Comparison of ENCODE assay signal across 8 cellular contexts in the genomic region with DNA sequence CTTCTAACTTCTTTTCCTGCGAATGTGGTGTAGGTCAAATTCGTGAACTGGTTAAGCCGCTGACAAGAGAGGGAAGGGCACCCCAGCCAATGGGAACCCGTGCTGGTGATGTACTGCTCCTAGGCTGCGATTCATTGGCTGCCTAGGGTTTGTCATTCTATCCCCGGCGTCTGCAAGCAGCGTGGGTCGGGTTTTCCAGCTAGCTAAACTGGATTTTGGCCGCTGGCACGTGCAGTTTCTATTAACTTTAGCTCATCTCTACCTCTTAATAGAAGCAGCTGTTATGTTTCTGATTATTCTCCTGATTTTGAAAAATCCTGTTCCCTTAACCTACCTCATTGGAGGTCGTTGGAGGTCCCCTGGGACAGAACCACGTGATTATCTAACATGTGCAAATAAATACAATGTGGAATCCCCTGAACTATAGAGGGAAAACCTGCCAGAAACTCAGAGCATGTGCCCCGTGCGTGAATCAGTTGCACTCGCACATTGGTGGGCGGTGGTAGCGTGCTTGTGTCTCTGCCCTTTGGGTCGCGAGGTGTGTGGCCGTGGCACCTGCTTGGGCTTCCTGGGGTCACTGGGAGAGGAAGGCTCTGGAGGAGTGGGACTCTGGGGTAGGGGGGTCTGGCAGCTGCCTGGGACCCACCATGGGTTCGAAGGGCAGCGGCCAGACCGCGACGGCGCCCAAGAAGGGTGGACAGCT. TPM values are rescaled to one million over a fixed set of nuclear protein-coding genes. Genes with fewer than 3 reads are reported as not detected.
DNase-seq lines count a peak whose midpoint lies in the region; ATAC-seq, FAIRE-seq and TF ChIP-seq lines count a peak whose summit lies in the region.

No MANE protein-coding gene starts in this region.

- H3K27ac Mint-ChIP-seq in activated naive CD8-positive, alpha-beta T cell treated with anti-CD3 and anti-CD28 coated beads, Interleukin-2, amount 10 ng/mL, durations not matched to agents 7 days and 5 days, result peak overlapping the region; percentile 99
- peak overlapping the region; percentile 99 for H3K27ac Mint-ChIP-seq in osteocyte (ENCODE audit: unreplicated experiment)

- POLR2A ChIA-PET in activated naive CD8-positive, alpha-beta T cell treated with anti-CD3 and anti-CD28 coated beads, Interleukin-2, amount 10 ng/mL, durations not matched to agents 7 days and 5 days (lab: Charles Lee), result interaction anchor here (0.7 to 2.5 kb wide), 18 partner anchors 8 to 1821 kb away, joined by 3 to 34 read pairs (median 6); a partner anchor contains a TSS

- intact Hi-C loops in Right ventricle myocardium inferior (cut with DNase I), result loop anchor here (2.0 kb wide), 1 partner anchor 157 kb away; a partner anchor contains a TSS

- 2% methylated on average over 27 of the region's 27 CpGs for WGBS in thymus

- H3K4me3 Mint-ChIP-seq in activated naive CD8-positive, alpha-beta T cell treated with anti-CD3 and anti-CD28 coated beads, Interleukin-2, amount 10 ng/mL, durations not matched to agents 7 days and 5 days, result peak overlapping the region; percentile 90
- peak overlapping the region; percentile 92 for H3K4me3 Mint-ChIP-seq in osteocyte (ENCODE audit: unreplicated experiment)

- peaks cover 9% of the 10 kb centered on the region for H3K36me3 Mint-ChIP-seq in activated naive CD8-positive, alpha-beta T cell treated with anti-CD3 and anti-CD28 coated beads, Interleukin-2, amount 10 ng/mL, durations not matched to agents 7 days and 5 days
- no peaks in the 10 kb centered on the region for H3K36me3 Mint-ChIP-seq in osteocyte (ENCODE audit: unreplicated experiment)

- no peaks in the 10 kb centered on the region for H3K27me3 Mint-ChIP-seq in activated naive CD8-positive, alpha-beta T cell treated with anti-CD3 and anti-CD28 coated beads, Interleukin-2, amount 10 ng/mL, durations not matched to agents 7 days and 5 days
- no peaks in the 10 kb centered on the region for H3K27me3 Mint-ChIP-seq in osteocyte (ENCODE audit: unreplicated experiment)

- no peaks in the 10 kb centered on the region for H3K9me3 Mint-ChIP-seq in activated naive CD8-positive, alpha-beta T cell treated with anti-CD3 and anti-CD28 coated beads, Interleukin-2, amount 10 ng/mL, durations not matched to agents 7 days and 5 days
- no peaks in the 10 kb centered on the region for H3K9me3 Mint-ChIP-seq in osteocyte (ENCODE audit: unreplicated experiment)

- FAIRE-seq in G401.6 (lab: Jason Lieb, UNC), result peak; percentile 98

- H3K27me3 ChIP-seq in thymus (ENCODE audit: control insufficient read depth, insufficient read depth), result no peaks in the 10 kb centered on the region

- H3K4me1 Mint-ChIP-seq in activated naive CD8-positive, alpha-beta T cell treated with anti-CD3 and anti-CD28 coated beads, Interleukin-2, amount 10 ng/mL, durations not matched to agents 7 days and 5 days, result peaks cover 37% of the 10 kb centered on the region
- peaks cover 42% of the 10 kb centered on the region for H3K4me1 Mint-ChIP-seq in osteocyte (ENCODE audit: unreplicated experiment)

- no peaks in the 10 kb centered on the region for H3K36me3 ChIP-seq in thymus (ENCODE audit: control insufficient read depth, insufficient read depth)

- H3K27ac ChIP-seq in thymus (ENCODE audit: low read depth), result peak overlapping the region; percentile 100

- ATAC-seq in SK-N-SH treated with all-trans-retinoic acid at 6 μM for 48 hours (peak; percentile 95), Right ventricle myocardium inferior (peak; percentile 90)
- peak; percentile 75 for ATAC-seq in activated naive CD8-positive, alpha-beta T cell treated with anti-CD3 and anti-CD28 coated beads, Interleukin-2, amount 10 ng/mL, durations not matched to agents 7 days and 5 days (ENCODE audit: low read depth)

- peaks cover 9% of the 10 kb centered on the region for H3K4me1 ChIP-seq in thymus (ENCODE audit: control insufficient read depth, insufficient read depth, low read length)

- DNase-seq in HFF-Myc (ENCODE audit: extremely low read depth, low read depth) (peak; percentile 90), MV-4-11 (lab: John Stamatoyannopoulos, UW) (peak; percentile 92), Right ventricle myocardium inferior (ENCODE audit: missing footprints) (peak; percentile 95), osteocyte (ENCODE audit: extremely low spot score, unreplicated experiment) (peak; percentile 92)
- peak; percentile 68 for DNase-seq in activated naive CD8-positive, alpha-beta T cell treated with anti-CD3 and anti-CD28 coated beads, Interleukin-2, amount 10 ng/mL, durations not matched to agents 7 days and 5 days

- TF ChIP-seq CTCF in HFF-Myc (IDR thresholded peaks at IDR 0.05; ENCODE audit: low read depth, low read length, missing control alignments), result no peak
- no peak for TF ChIP-seq CTCF in osteocyte (IDR thresholded peaks at IDR 0.05)

- H3K9me3 ChIP-seq in thymus (ENCODE audit: control insufficient read depth), result no peaks in the 10 kb centered on the region

- peak overlapping the region; percentile 65 for H3K4me3 ChIP-seq in HFF-Myc (replicated peaks; ENCODE audit: low read depth, low read length)
- peak overlapping the region; percentile 96 for H3K4me3 ChIP-seq in thymus (ENCODE audit: low read length)

TF ChIP-seq in SK-N-SH treated with all-trans-retinoic acid at 6 μM for 48 hours, 23 proteins besides CTCF, POLR2A, EP300 and RAD21:
- TF ChIP-seq, protein P1, sequence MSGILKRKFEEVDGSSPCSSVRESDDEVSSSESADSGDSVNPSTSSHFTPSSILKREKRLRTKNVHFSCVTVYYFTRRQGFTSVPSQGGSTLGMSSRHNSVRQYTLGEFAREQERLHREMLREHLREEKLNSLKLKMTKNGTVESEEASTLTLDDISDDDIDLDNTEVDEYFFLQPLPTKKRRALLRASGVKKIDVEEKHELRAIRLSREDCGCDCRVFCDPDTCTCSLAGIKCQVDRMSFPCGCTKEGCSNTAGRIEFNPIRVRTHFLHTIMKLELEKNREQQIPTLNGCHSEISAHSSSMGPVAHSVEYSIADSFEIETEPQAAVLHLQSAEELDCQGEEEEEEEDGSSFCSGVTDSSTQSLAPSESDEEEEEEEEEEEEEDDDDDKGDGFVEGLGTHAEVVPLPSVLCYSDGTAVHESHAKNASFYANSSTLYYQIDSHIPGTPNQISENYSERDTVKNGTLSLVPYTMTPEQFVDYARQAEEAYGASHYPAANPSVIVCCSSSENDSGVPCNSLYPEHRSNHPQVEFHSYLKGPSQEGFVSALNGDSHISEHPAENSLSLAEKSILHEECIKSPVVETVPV (CRISPR knock-in tag; IDR thresholded peaks at IDR 0.05), result no peak
- TF ChIP-seq RARB (CRISPR knock-in tag; IDR thresholded peaks at IDR 0.05), result no peak
- TF ChIP-seq ESRRG (CRISPR knock-in tag; IDR thresholded peaks at IDR 0.05), result no peak
- TF ChIP-seq ZNF565 (CRISPR knock-in tag; conservative IDR thresholded peaks at IDR 0.05; ENCODE audit: low read depth), result no peak
- no peak for TF ChIP-seq TCF4 (CRISPR knock-in tag; IDR thresholded peaks at IDR 0.05; ENCODE audit: borderline replicate concordance)
- no peak for TF ChIP-seq ISL1 (CRISPR knock-in tag; IDR thresholded peaks at IDR 0.05)
- TF ChIP-seq, protein P2, sequence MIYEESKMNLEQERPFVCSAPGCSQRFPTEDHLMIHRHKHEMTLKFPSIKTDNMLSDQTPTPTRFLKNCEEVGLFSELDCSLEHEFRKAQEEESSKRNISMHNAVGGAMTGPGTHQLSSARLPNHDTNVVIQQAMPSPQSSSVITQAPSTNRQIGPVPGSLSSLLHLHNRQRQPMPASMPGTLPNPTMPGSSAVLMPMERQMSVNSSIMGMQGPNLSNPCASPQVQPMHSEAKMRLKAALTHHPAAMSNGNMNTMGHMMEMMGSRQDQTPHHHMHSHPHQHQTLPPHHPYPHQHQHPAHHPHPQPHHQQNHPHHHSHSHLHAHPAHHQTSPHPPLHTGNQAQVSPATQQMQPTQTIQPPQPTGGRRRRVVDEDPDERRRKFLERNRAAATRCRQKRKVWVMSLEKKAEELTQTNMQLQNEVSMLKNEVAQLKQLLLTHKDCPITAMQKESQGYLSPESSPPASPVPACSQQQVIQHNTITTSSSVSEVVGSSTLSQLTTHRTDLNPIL (CRISPR knock-in tag; IDR thresholded peaks at IDR 0.05; ENCODE audit: low read depth), result no peak
- no peak for TF ChIP-seq CSDC2 (CRISPR knock-in tag; IDR thresholded peaks at IDR 0.05)

RNA-seq across cellular contexts. Expression of a gene that starts 0.9 kb away (rescaled TPM):
- total RNA-seq in activated naive CD8-positive, alpha-beta T cell treated with anti-CD3 and anti-CD28 coated beads, Interleukin-2, amount 10 ng/mL, durations not matched to agents 7 days and 5 days, result 10 to 100 TPM; 45.8 to 54.4 TPM
- total RNA-seq in Right ventricle myocardium inferior (119 TPM), osteocyte (44.5 and 45.2 TPM in 2 replicates)
- 41.6 TPM for polyA plus RNA-seq in thymus

Comparison
In these comparisons a context has a peak if more than half of its experiments do, and no peak if none do; other contexts are left out.
1. Peak in every context shown above with its lines: DNase-seq, ATAC-seq, H3K4me3 ChIP-seq and H3K27ac ChIP-seq.